Comparison of ENCODE assay signal across 21 cellular contexts in genomic region chr3:197393711-197394110, GRCh38.
DNase-seq lines count a peak whose midpoint lies in the region; ATAC-seq and TF ChIP-seq lines count a peak whose summit lies in the region.
"Had no signal": no experiment of that assay in that cellular context is flagged by ENCODE, and none has a peak within 500 bp of the region (broad histone marks: within the 10 kb centered on the region; RNA-seq: fewer than 3 reads in every experiment).

No MANE protein-coding gene starts in this region.

- H3K4me3 Mint-ChIP-seq in stimulated activated naive CD8-positive, alpha-beta T cell treated with anti-CD3 and anti-CD28 coated beads, Interleukin-15, Interleukin-2, amounts not matched to agents 100 ng/mL and 50 ng/mL, for 24 hours, result no peak overlapping the region
- H3K4me3 Mint-ChIP-seq in neural progenitor cell, result no peak overlapping the region
- H3K4me3 Mint-ChIP-seq: H9; naive thymus-derived CD8-positive, alpha-beta T cell had no signal

- H2AFZ ChIP-seq in neural progenitor cell (replicated peaks), result no peak overlapping the region

- no peaks in the 10 kb centered on the region for H3K9me3 ChIP-seq in neural progenitor cell (ENCODE audit: low read depth)
- H3K9me3 ChIP-seq: transverse colon had no signal

- H3K36me3 ChIP-seq in brain microvascular endothelial cell (replicated peaks) (no peaks in the 10 kb centered on the region), neural progenitor cell (no peaks in the 10 kb centered on the region)
- H3K36me3 ChIP-seq: heart right ventricle, transverse colon, WERI-Rb-1 had no signal

- no peaks in the 10 kb centered on the region for H4K20me1 ChIP-seq in neural progenitor cell (ENCODE audit: low read depth)

- no peaks in the 10 kb centered on the region for H3K4me1 ChIP-seq in neural progenitor cell

- peaks cover 9% of the 10 kb centered on the region for H3K27me3 Mint-ChIP-seq in stimulated activated naive CD8-positive, alpha-beta T cell treated with anti-CD3 and anti-CD28 coated beads, Interleukin-15, Interleukin-2, amounts not matched to agents 100 ng/mL and 50 ng/mL, for 24 hours
- peaks cover 3% of the 10 kb centered on the region for H3K27me3 Mint-ChIP-seq in neural progenitor cell (ENCODE audit: insufficient read depth, low read depth)

- in situ Hi-C loops in brain microvascular endothelial cell (cut with HindIII; ENCODE audit: low pct_ligation_motif_present, low sequenced_read_pairs), result no loop called here

- no peak for ATAC-seq in stimulated activated naive CD8-positive, alpha-beta T cell treated with anti-CD3 and anti-CD28 coated beads, Interleukin-15, Interleukin-2, amounts not matched to agents 100 U/mL and 50 U/mL, for 24 hours
- ATAC-seq in HG02642 (IDR thresholded peaks at IDR 0.05; ENCODE audit: poor library complexity, unreplicated experiment) (no peak), GM18873 (IDR thresholded peaks at IDR 0.05; ENCODE audit: low FRiP score, unreplicated experiment) (no peak)
- ATAC-seq: naive thymus-derived CD8-positive, alpha-beta T cell had no signal

- peak overlapping the region; percentile 72 for H3K27ac Mint-ChIP-seq in stimulated activated naive CD8-positive, alpha-beta T cell treated with anti-CD3 and anti-CD28 coated beads, Interleukin-15, Interleukin-2, amounts not matched to agents 100 ng/mL and 50 ng/mL, for 24 hours
- peak overlapping the region; percentile 88 for H3K27ac Mint-ChIP-seq in neural progenitor cell

- H3K4me3 ChIP-seq in brain microvascular endothelial cell (ENCODE audit: low read depth, low read length) (no peak overlapping the region), neural progenitor cell (no peak overlapping the region)
- H3K4me3 ChIP-seq: heart right ventricle, lung, transverse colon had no signal

- no peaks in the 10 kb centered on the region for H3K79me2 ChIP-seq in neural progenitor cell (ENCODE audit: low read depth)

- H3K9ac ChIP-seq in neural progenitor cell, result no peak overlapping the region

- DNase-seq in stimulated activated naive CD8-positive, alpha-beta T cell treated with anti-CD3 and anti-CD28 coated beads, Interleukin-15, Interleukin-2, amounts not matched to agents 100 U/mL and 50 U/mL, for 24 hours, result no peak
- DNase-seq in brain microvascular endothelial cell (no peak), neural progenitor cell (ENCODE audit: low spot score) (no peak), amygdala (lab: John Stamatoyannopoulos, UW) (no peak)
- DNase-seq in activated CD4-positive, alpha-beta T cell treated with anti-CD3 and anti-CD28 coated beads for 4 hours, result no peak
- DNase-seq: activated effector memory CD4-positive, alpha-beta T cell treated with anti-CD3 and anti-CD28 coated beads, Interleukin-2, amount 50 U/mL, for 16 hours; amniotic stem cell; effector CD4-positive, alpha-beta T cell; H9; heart right ventricle; KG1; naive thymus-derived CD8-positive, alpha-beta T cell; NCI-H2029; stimulated activated naive CD4-positive, alpha-beta T cell; transverse colon; WERI-Rb-1 had no signal

- H3K36me3 Mint-ChIP-seq in stimulated activated naive CD8-positive, alpha-beta T cell treated with anti-CD3 and anti-CD28 coated beads, Interleukin-15, Interleukin-2, amounts not matched to agents 100 ng/mL and 50 ng/mL, for 24 hours (ENCODE audit: low read depth), result no peaks in the 10 kb centered on the region
- H3K36me3 Mint-ChIP-seq in neural progenitor cell, result no peaks in the 10 kb centered on the region
- H3K36me3 Mint-ChIP-seq: CD8-positive, alpha-beta memory T cell; naive thymus-derived CD8-positive, alpha-beta T cell had no signal

- H3K27me3 ChIP-seq in brain microvascular endothelial cell (replicated peaks) (no peaks in the 10 kb centered on the region), neural progenitor cell (peaks cover 9% of the 10 kb centered on the region)
- H3K27me3 ChIP-seq: heart right ventricle, transverse colon had no signal

- no peak for TF ChIP-seq CTCF in brain microvascular endothelial cell (IDR thresholded peaks at IDR 0.05; ENCODE audit: low read depth, low read length, missing control alignments)
- TF ChIP-seq CTCF in neural progenitor cell (IDR thresholded peaks at IDR 0.05), result no peak

- no peaks in the 10 kb centered on the region for H3F3A ChIP-seq in neural progenitor cell (ENCODE audit: low read depth)

- no peaks in the 10 kb centered on the region for H3K9me3 Mint-ChIP-seq in stimulated activated naive CD8-positive, alpha-beta T cell treated with anti-CD3 and anti-CD28 coated beads, Interleukin-15, Interleukin-2, amounts not matched to agents 100 ng/mL and 50 ng/mL, for 24 hours
- H3K9me3 Mint-ChIP-seq in neural progenitor cell, result no peaks in the 10 kb centered on the region
- H3K9me3 Mint-ChIP-seq: H9; naive thymus-derived CD8-positive, alpha-beta T cell had no signal

- H3K4me1 Mint-ChIP-seq in stimulated activated naive CD8-positive, alpha-beta T cell treated with anti-CD3 and anti-CD28 coated beads, Interleukin-15, Interleukin-2, amounts not matched to agents 100 ng/mL and 50 ng/mL, for 24 hours (ENCODE audit: low read depth), result peaks cover 36% of the 10 kb centered on the region
- peaks cover 7% of the 10 kb centered on the region for H3K4me1 Mint-ChIP-seq in neural progenitor cell

- H3K4me2 ChIP-seq in neural progenitor cell, result no peak overlapping the region

- H3K27ac ChIP-seq in brain microvascular endothelial cell (peak overlapping the region; percentile 87), neural progenitor cell (no peak overlapping the region)
- H3K27ac ChIP-seq: transverse colon, WERI-Rb-1 had no signal
